Comparison of ENCODE assay signal across 16 cellular contexts in genomic region chr15:45184562-45185041, GRCh38. TPM values are rescaled to one million over a fixed set of nuclear protein-coding genes. Genes with fewer than 3 reads are reported as not detected.
DNase-seq lines count a peak whose midpoint lies in the region; ATAC-seq and TF ChIP-seq lines count a peak whose summit lies in the region.
"Had no signal": no experiment of that assay in that cellular context is flagged by ENCODE, and none has a peak within 500 bp of the region (broad histone marks: within the 10 kb centered on the region; RNA-seq: fewer than 3 reads in every experiment).

No MANE protein-coding gene starts in this region.

- H2AK5ac ChIP-seq in H9 (ENCODE audit: insufficient read length, low read length) = no peak overlapping the region

- peaks cover 71% of the 10 kb centered on the region for H3K4me1 Mint-ChIP-seq in stimulated activated effector memory CD8-positive, alpha-beta T cell treated with anti-CD3 and anti-CD28 coated beads, Interleukin-12 subunit alpha, Interleukin-12 subunit beta, amount 100 ng/mL, for 72 hours
- H3K4me1 Mint-ChIP-seq in natural killer cell treated with Interleukin-12 subunit alpha and Interleukin-12 subunit beta and Interleukin-15 and Interleukin-18, amount 100 ng/mL, for 72 hours (ENCODE audit: low read depth in 2 of 2) = peaks cover 26 to 30% of the 10 kb centered on the region in 2 donors
- peaks cover 61 to 62% of the 10 kb centered on the region in 2 experiments for H3K4me1 Mint-ChIP-seq in H9

- no peak overlapping the region for H3K56ac ChIP-seq in H9 (ENCODE audit: insufficient read length, low read depth, low read length)

- H3K23ac ChIP-seq in H9 (ENCODE audit: insufficient read length, low read depth, low read length) = no peak overlapping the region

- peak; percentile 61 for DNase-seq in SK-N-SH
- peak; percentile 39 for DNase-seq in NCI-H524 treated with DMSO at 0.1 percent for 48 hours (lab: John Stamatoyannopoulos, UW)
- no peak for DNase-seq in left colon
- no peak for DNase-seq in stimulated activated effector memory CD8-positive, alpha-beta T cell treated with anti-CD3 and anti-CD28 coated beads, Interleukin-12 subunit alpha, Interleukin-12 subunit beta, amount 100 ng/mL, for 72 hours (ENCODE audit: low spot score in 2 of 2)
- DNase-seq in natural killer cell treated with Interleukin-12 subunit alpha and Interleukin-12 subunit beta and Interleukin-15 and Interleukin-18, amount 100 ng/mL, for 72 hours (ENCODE audit: low spot score) = no peak
- no peak for DNase-seq in H9
- DNase-seq in NOMO-1 treated with DMSO at 0.1 percent for 48 hours (lab: John Stamatoyannopoulos, UW; ENCODE audit: unreplicated experiment) = no peak
- DNase-seq: activated T-cell treated with anti-CD3 and anti-CD28 coated beads for 4 hours; left ventricle myocardium superior; psoas muscle; stimulated activated CD4-positive, alpha-beta T cell treated with anti-CD3 and anti-CD28 coated beads, Interleukin-12 subunit alpha, Interleukin-12 subunit beta, amount 100 ng/mL, for 4 hours; stimulated activated naive CD4-positive, alpha-beta T cell treated with Interleukin-2 at 50 U/mL for 16 hours; T-helper 9 cell had no signal

- H3K9me3 Mint-ChIP-seq in stimulated activated effector memory CD8-positive, alpha-beta T cell treated with anti-CD3 and anti-CD28 coated beads, Interleukin-12 subunit alpha, Interleukin-12 subunit beta, amount 100 ng/mL, for 72 hours = no peaks in the 10 kb centered on the region
- H3K9me3 Mint-ChIP-seq in natural killer cell treated with Interleukin-12 subunit alpha and Interleukin-12 subunit beta and Interleukin-15 and Interleukin-18, amount 100 ng/mL, for 72 hours = no peaks in the 10 kb centered on the region
- H3K9me3 Mint-ChIP-seq in H9 = no peaks in the 10 kb centered on the region; a peak in 2 of 5 replicates

- no peak overlapping the region for H4K8ac ChIP-seq in H9 (replicated peaks; ENCODE audit: insufficient read length, low read depth, low read length)

- TF ChIP-seq CTCF in SK-N-SH (IDR thresholded peaks at IDR 0.05) = no peak
- TF ChIP-seq CTCF in H9 (conservative IDR thresholded peaks at IDR 0.05) = no peak

- H2BK5ac ChIP-seq in H9 (ENCODE audit: insufficient read length, low read length) = no peak overlapping the region

- peaks cover 5% of the 10 kb centered on the region for H3K23me2 ChIP-seq in H9 (ENCODE audit: insufficient read length, low read depth, low read length, poor library complexity, severe bottlenecking)

- no peak overlapping the region for H3K14ac ChIP-seq in H9 (ENCODE audit: insufficient read depth, low read length)

- no peak for TF ChIP-seq RAD21 in SK-N-SH (IDR thresholded peaks at IDR 0.05; ENCODE audit: low read length)

- TF ChIP-seq EP300 in SK-N-SH (IDR thresholded peaks at IDR 0.05; ENCODE audit: borderline replicate concordance in 1 of 2, low read depth in 1 of 2, low read length in 1 of 2) = no peak

- peak overlapping the region in 1 of 2 experiments; percentile 87; a peak in 2 of 4 replicates for H3K27ac ChIP-seq in SK-N-SH (ENCODE audit: low read depth in 2 of 2, low read length in 1 of 2)
- H3K27ac ChIP-seq in H9 (ENCODE audit: insufficient read length, low read depth, low read length) = no peak overlapping the region
- H3K27ac ChIP-seq: psoas muscle had no signal

- no peaks in the 10 kb centered on the region for H4K20me1 ChIP-seq in SK-N-SH (ENCODE audit: insufficient read depth)
- no peaks in the 10 kb centered on the region for H4K20me1 ChIP-seq in H9 (ENCODE audit: control insufficient read depth, insufficient read depth, insufficient read length)

- no peak overlapping the region for H3K9ac ChIP-seq in SK-N-SH
- no peak overlapping the region for H3K9ac ChIP-seq in H9 (ENCODE audit: extremely low read depth, insufficient read length, low read length)

- no peak overlapping the region for H2BK20ac ChIP-seq in H9 (ENCODE audit: low read depth, low read length, poor library complexity, severe bottlenecking)

- H3K9me3 ChIP-seq in SK-N-SH (no peaks in the 10 kb centered on the region), H9 (ENCODE audit: control insufficient read depth, low read depth, low read length) (no peaks in the 10 kb centered on the region)
- H3K9me3 ChIP-seq: psoas muscle had no signal

- no peak overlapping the region for H3K18ac ChIP-seq in H9 (ENCODE audit: insufficient read length, low read depth, low read length)

- H3K9me2 ChIP-seq in SK-N-SH = no peaks in the 10 kb centered on the region

- no peak overlapping the region for H3K4me2 ChIP-seq in SK-N-SH
- no peak overlapping the region for H3K4me2 ChIP-seq in H9 (ENCODE audit: insufficient read depth, insufficient read length, low read length)

- H3K4me1 ChIP-seq in SK-N-SH (ENCODE audit: control insufficient read depth in 1 of 2, insufficient read depth in 2 of 2, low read depth in 1 of 2, low read length in 1 of 2) = peaks cover 18 to 61% of the 10 kb centered on the region in 2 experiments; a peak in 3 of 4 replicates
- H3K4me1 ChIP-seq in H9 (ENCODE audit: insufficient read depth, low read length) = peaks cover 21% of the 10 kb centered on the region

- H2BK15ac ChIP-seq in H9 (ENCODE audit: low read depth, low read length) = no peak overlapping the region

- no peak overlapping the region for H2BK120ac ChIP-seq in H9 (ENCODE audit: low read depth, low read length, poor library complexity, severe bottlenecking)

- H3K27me3 Mint-ChIP-seq in natural killer cell treated with Interleukin-12 subunit alpha and Interleukin-12 subunit beta and Interleukin-15 and Interleukin-18, amount 100 ng/mL, for 72 hours = peaks cover 14 to 18% of the 10 kb centered on the region in 2 donors
- peaks cover 22% of the 10 kb centered on the region for H3K27me3 Mint-ChIP-seq in H9 (ENCODE audit: low read depth)

- H3K27ac Mint-ChIP-seq in stimulated activated effector memory CD8-positive, alpha-beta T cell treated with anti-CD3 and anti-CD28 coated beads, Interleukin-12 subunit alpha, Interleukin-12 subunit beta, amount 100 ng/mL, for 72 hours = peak overlapping the region; percentile 91
- no peak overlapping the region for H3K27ac Mint-ChIP-seq in natural killer cell treated with Interleukin-12 subunit alpha and Interleukin-12 subunit beta and Interleukin-15 and Interleukin-18, amount 100 ng/mL, for 72 hours
- peak overlapping the region in 1 of 3 experiments; percentile 80; a peak in 1 of 7 replicates for H3K27ac Mint-ChIP-seq in H9

- no peak overlapping the region for H2BK12ac ChIP-seq in H9 (ENCODE audit: insufficient read length, low read depth, low read length)

- peak overlapping the region; percentile 88 for H3K4me3 Mint-ChIP-seq in stimulated activated effector memory CD8-positive, alpha-beta T cell treated with anti-CD3 and anti-CD28 coated beads, Interleukin-12 subunit alpha, Interleukin-12 subunit beta, amount 100 ng/mL, for 72 hours
- H3K4me3 Mint-ChIP-seq in natural killer cell treated with Interleukin-12 subunit alpha and Interleukin-12 subunit beta and Interleukin-15 and Interleukin-18, amount 100 ng/mL, for 72 hours = no peak overlapping the region
- H3K4me3 Mint-ChIP-seq in H9 = peak overlapping the region in 1 of 2 experiments; percentile 70; a peak in 2 of 5 replicates

- H2AFZ ChIP-seq in SK-N-SH (ENCODE audit: low read depth) (no peak overlapping the region), H9 (ENCODE audit: low read length) (no peak overlapping the region)

- no peak overlapping the region; a peak in 1 of 4 replicates for H3K4me3 ChIP-seq in SK-N-SH (ENCODE audit: low read depth in 2 of 2, low read length in 1 of 2)
- H3K4me3 ChIP-seq: psoas muscle had no signal

- peaks cover 7% of the 10 kb centered on the region for H3F3A ChIP-seq in SK-N-SH (replicated peaks; ENCODE audit: insufficient read depth)

- CTCF ChIA-PET in SK-N-SH (lab: Yijun Ruan, JAX) = interaction anchor here (1.8 to 5.3 kb wide), 4 partner anchors 14 to 21 kb away, joined by 8 to 41 read pairs (median 20); no protein-coding TSS in a partner anchor

- POLR2A ChIA-PET in SK-N-SH (lab: Yijun Ruan, JAX) = interaction anchor here (0.7 to 6.4 kb wide), 5 partner anchors 10 to 22 kb away, joined by 3 to 97 read pairs (median 9); no protein-coding TSS in a partner anchor

- H3K27me3 ChIP-seq in SK-N-SH (ENCODE audit: insufficient read depth) (no peaks in the 10 kb centered on the region), H9 (ENCODE audit: insufficient read depth, low read length) (peaks cover 6% of the 10 kb centered on the region; the same call in 1 of the 2 replicates)

- H4K91ac ChIP-seq in H9 (ENCODE audit: insufficient read length, low read depth, low read length) = no peak overlapping the region

- intact Hi-C loops in left colon (cut with DNase I, micrococcal nuclease) = no loop called here

- H3K36me3 Mint-ChIP-seq in stimulated activated effector memory CD8-positive, alpha-beta T cell treated with anti-CD3 and anti-CD28 coated beads, Interleukin-12 subunit alpha, Interleukin-12 subunit beta, amount 100 ng/mL, for 72 hours = peaks cover 26% of the 10 kb centered on the region
- no peaks in the 10 kb centered on the region for H3K36me3 Mint-ChIP-seq in natural killer cell treated with Interleukin-12 subunit alpha and Interleukin-12 subunit beta and Interleukin-15 and Interleukin-18, amount 100 ng/mL, for 72 hours
- peaks cover 5 to 11% (median 5%) of the 10 kb centered on the region in 3 experiments; a peak in 3 of 7 replicates for H3K36me3 Mint-ChIP-seq in H9 (ENCODE audit: insufficient read depth in 1 of 3, low read depth in 3 of 3)

- no peak overlapping the region for H3T11ph ChIP-seq in H9 (ENCODE audit: low read length)

- H4K5ac ChIP-seq in H9 (ENCODE audit: insufficient read length, low read depth, low read length) = no peak overlapping the region

- WGBS in SK-N-SH (ENCODE audit: low lambda C conversion rate) = 80% methylated on average over 4 of the region's 9 CpGs
- no CpG with 5 or more reads among the region's 9 CpGs for WGBS in H9 (ENCODE audit: extremely low coverage, insufficient read length, low lambda C conversion rate)

- H3K79me2 ChIP-seq in SK-N-SH (ENCODE audit: insufficient read depth) (no peaks in the 10 kb centered on the region), H9 (ENCODE audit: insufficient read depth, low read length) (peaks cover 3% of the 10 kb centered on the region; the same call in 1 of the 2 replicates)

- H3K36me3 ChIP-seq in SK-N-SH (replicated peaks in 1 of 2; ENCODE audit: control insufficient read depth in 1 of 2, insufficient read depth in 2 of 2, low read length in 1 of 2) = no peaks in the 10 kb centered on the region

- no peak for ATAC-seq in SK-N-SH treated with all-trans-retinoic acid at 6 μM for 48 hours
- peak; percentile 31 for ATAC-seq in left colon
- no peak for ATAC-seq in stimulated activated effector memory CD8-positive, alpha-beta T cell treated with anti-CD3 and anti-CD28 coated beads, Interleukin-12 subunit alpha, Interleukin-12 subunit beta, amount 100 ng/mL, for 72 hours
- no peak for ATAC-seq in natural killer cell treated with Interleukin-12 subunit alpha and Interleukin-12 subunit beta and Interleukin-15 and Interleukin-18, amount 100 ng/mL, for 72 hours
- ATAC-seq: esophagus mucosa, left ventricle myocardium superior, psoas muscle had no signal

- no peak overlapping the region; the same call in 1 of the 2 replicates for H3K4ac ChIP-seq in H9 (ENCODE audit: low read depth, low read length)

- peaks cover 13% of the 10 kb centered on the region for H3K79me1 ChIP-seq in H9 (ENCODE audit: insufficient read depth, low read depth, low read length, poor library complexity, severe bottlenecking)

RNA-seq across cellular contexts. Expression of gene SHF, which starts 3.2 kb away (rescaled TPM):
- polyA plus RNA-seq in SK-N-SH (2012; rRNA removed) = 4.4 and 5.5 TPM in 2 replicates
- 3.3 and 4.2 TPM in 2 replicates for polyA plus RNA-seq in SK-N-SH (2012; cell fraction: cytosol; rRNA removed)
- 4.8 and 7.5 TPM in 2 replicates for polyA plus RNA-seq in SK-N-SH (2012; cell fraction: nucleus; rRNA removed)
- total RNA-seq in left colon = 1 to 10 TPM; 5.6 to 8.3 TPM
- 1 to 10 TPM in 1 of 2 donors, under 1 TPM in 1; 0.81 to 1.4 TPM for total RNA-seq in natural killer cell treated with Interleukin-12 subunit alpha and Interleukin-12 subunit beta and Interleukin-15 and Interleukin-18, amount 100 ng/mL, for 72 hours
- total RNA-seq in H9 (2021) = 21.7 and 22.3 TPM in 2 replicates
- total RNA-seq: A172 had no signal

RNA-seq across cellular contexts. Expression of gene DUOX1, which starts 54.8 kb away (rescaled TPM):
- polyA plus RNA-seq in SK-N-SH (2012; rRNA removed) = not detected in 2 replicates
- polyA plus RNA-seq in SK-N-SH (2012; cell fraction: cytosol; rRNA removed) = under 0.01 and 0.01 TPM in 2 replicates
- 0.01 and 0.04 TPM in 2 replicates for polyA plus RNA-seq in SK-N-SH (2012; cell fraction: nucleus; rRNA removed)
- total RNA-seq in left colon (under 1 TPM; 0.56 to 0.85 TPM), H9 (2021) (2.3 and 2.6 TPM in 2 replicates)
- under 1 TPM in 1 of 2 donors, not detected in 1; 0.08 TPM for total RNA-seq in natural killer cell treated with Interleukin-12 subunit alpha and Interleukin-12 subunit beta and Interleukin-15 and Interleukin-18, amount 100 ng/mL, for 72 hours
- total RNA-seq: A172 had no signal

RNA-seq across cellular contexts. Expression of gene DUOXA1, which starts 54.9 kb away (rescaled TPM):
- 0.02 TPM in 1 of 2 replicates, not detected in the other for polyA plus RNA-seq in SK-N-SH (2012; rRNA removed)
- 0.01 and 0.09 TPM in 2 replicates for polyA plus RNA-seq in SK-N-SH (2012; cell fraction: cytosol; rRNA removed)
- 0.44 and 1.2 TPM in 2 replicates for polyA plus RNA-seq in SK-N-SH (2012; cell fraction: nucleus; rRNA removed)
- total RNA-seq in left colon (1 to 10 TPM in 1 of 2 donors, under 1 TPM in 1; 0.67 to 1.6 TPM), H9 (2021) (1.2 and 1.3 TPM in 2 replicates)
- not detected for total RNA-seq in natural killer cell treated with Interleukin-12 subunit alpha and Interleukin-12 subunit beta and Interleukin-15 and Interleukin-18, amount 100 ng/mL, for 72 hours
- total RNA-seq: A172 had no signal

Comparison
In these comparisons a context has a peak if more than half of its experiments do, and no peak if none do; other contexts are left out.
1. DNase-seq: peak in SK-N-SH (single experiment) and NCI-H524 treated with DMSO at 0.1 percent for 48 hours (single experiment); none in left colon (0 of 2), stimulated activated effector memory CD8-positive, alpha-beta T cell treated with anti-CD3 and anti-CD28 coated beads, Interleukin-12 subunit alpha, Interleukin-12 subunit beta, amount 100 ng/mL, for 72 hours (0 of 2), natural killer cell treated with Interleukin-12 subunit alpha and Interleukin-12 subunit beta and Interleukin-15 and Interleukin-18, amount 100 ng/mL, for 72 hours (single experiment), H9 (single experiment) and NOMO-1 treated with DMSO at 0.1 percent for 48 hours (single experiment).